Comparison of ENCODE assay signal across 21 cellular contexts in genomic region chr3:127670229-127670559, GRCh38. TPM values are rescaled to one million over a fixed set of nuclear protein-coding genes. Genes with fewer than 3 reads are reported as not detected.
DNase-seq lines count a peak whose midpoint lies in the region; ATAC-seq, FAIRE-seq and TF ChIP-seq lines count a peak whose summit lies in the region.
"Had no signal": no experiment of that assay in that cellular context is flagged by ENCODE, and none has a peak within 500 bp of the region (broad histone marks: within the 10 kb centered on the region; RNA-seq: fewer than 3 reads in every experiment).

No MANE protein-coding gene starts in this region.

- no peaks in the 10 kb centered on the region for H3K9me3 ChIP-seq in CD8-positive, alpha-beta T cell (ENCODE audit: low read length)
- H3K9me3 ChIP-seq in osteoblast (ENCODE audit: low read depth, low read length) (no peaks in the 10 kb centered on the region), SJCRH30 (replicated peaks) (no peaks in the 10 kb centered on the region)
- H3K9me3 ChIP-seq: A549, right atrium auricular region had no signal

- H3K4me1 Mint-ChIP-seq in activated T-cell treated with anti-CD3 and anti-CD28 coated beads, Interleukin-2, amount 50 U/mL, for 4 hours (ENCODE audit: low read depth) = peaks cover 21% of the 10 kb centered on the region
- H3K4me1 Mint-ChIP-seq in activated T-cell treated with anti-CD3 and anti-CD28 coated beads, Interleukin-2, amount 50 U/mL, for 72 hours (ENCODE audit: low read depth) = peaks cover 25% of the 10 kb centered on the region
- H3K4me1 Mint-ChIP-seq in CD8-positive, alpha-beta T cell (ENCODE audit: low read depth) = peaks cover 24% of the 10 kb centered on the region

- no peaks in the 10 kb centered on the region for H3K79me2 ChIP-seq in osteoblast (ENCODE audit: insufficient read depth, low read length)

- H3K27me3 ChIP-seq in CD8-positive, alpha-beta T cell (ENCODE audit: insufficient read depth, low read length) = no peaks in the 10 kb centered on the region
- H3K27me3 ChIP-seq in bronchial epithelial cell (ENCODE audit: control insufficient read depth, insufficient read depth, low read length) (no peaks in the 10 kb centered on the region), osteoblast (ENCODE audit: insufficient read depth, low read length) (peaks cover 2% of the 10 kb centered on the region), SJCRH30 (no peaks in the 10 kb centered on the region)
- H3K27me3 ChIP-seq: right atrium auricular region had no signal

- H3K4me2 ChIP-seq in osteoblast (ENCODE audit: insufficient read depth, low read length) = no peak overlapping the region
- H3K4me2 ChIP-seq: A549, smooth muscle cell had no signal

- FAIRE-seq in bronchial epithelial cell (lab: Jason Lieb, UNC) = peak; percentile 47
- FAIRE-seq: A549, frontal cortex, urothelium cell line had no signal

- ATAC-seq in activated T-cell treated with anti-CD3 and anti-CD28 coated beads, Interleukin-2, amount 50 U/mL, for 4 hours = no peak
- ATAC-seq in activated T-cell treated with anti-CD3 and anti-CD28 coated beads, Interleukin-2, amount 50 U/mL, for 72 hours (replicated peaks in 1 of 2) = no peak
- ATAC-seq in CD8-positive, alpha-beta T cell = no peak
- ATAC-seq: A549; stimulated activated naive CD8-positive, alpha-beta T cell treated with anti-CD3 and anti-CD28 coated beads, Interleukin-15, Interleukin-2, amounts not matched to agents 100 U/mL and 50 U/mL, for 24 hours had no signal

- POLR2A ChIA-PET in CD8-positive, alpha-beta T cell (lab: Charles Lee) = no interaction called here

- no peaks in the 10 kb centered on the region for H3K36me3 ChIP-seq in CD8-positive, alpha-beta T cell (ENCODE audit: insufficient read depth, low read length)
- H3K36me3 ChIP-seq in bronchial epithelial cell (ENCODE audit: control insufficient read depth, insufficient read depth, low read length) (no peaks in the 10 kb centered on the region), osteoblast (ENCODE audit: insufficient read depth, low read length) (no peaks in the 10 kb centered on the region), SJCRH30 (no peaks in the 10 kb centered on the region)
- H3K36me3 ChIP-seq: right atrium auricular region had no signal

- TF ChIP-seq CTCF in CD8-positive, alpha-beta T cell (IDR thresholded peaks at IDR 0.05) = no peak
- TF ChIP-seq CTCF in bronchial epithelial cell (IDR thresholded peaks at IDR 0.05; ENCODE audit: insufficient read depth, low read length, severe bottlenecking) (no peak), osteoblast (IDR thresholded peaks at IDR 0.05; ENCODE audit: extremely low read depth, low read depth, low read length) (no peak)

- H3K27ac Mint-ChIP-seq in activated T-cell treated with anti-CD3 and anti-CD28 coated beads, Interleukin-2, amount 50 U/mL, for 72 hours = no peak overlapping the region
- no peak overlapping the region for H3K27ac Mint-ChIP-seq in CD8-positive, alpha-beta T cell
- H3K27ac Mint-ChIP-seq: activated B cell treated with CpG ODN at 0.5 μM for 24 hours had no signal

- CTCF ChIA-PET in CD8-positive, alpha-beta T cell (lab: Charles Lee) = interaction anchor here (1.2 kb wide), 1 partner anchor 18 kb away, joined by 3 read pairs; no protein-coding TSS in a partner anchor

- no peak overlapping the region for H2AFZ ChIP-seq in osteoblast (ENCODE audit: low read length)

- no peak for DNase-seq in activated T-cell treated with anti-CD3 and anti-CD28 coated beads, Interleukin-2, amount 50 U/mL, for 4 hours
- no peak for DNase-seq in activated T-cell treated with anti-CD3 and anti-CD28 coated beads, Interleukin-2, amount 50 U/mL, for 72 hours
- DNase-seq in CD8-positive, alpha-beta T cell = no peak
- DNase-seq in bronchial epithelial cell (ENCODE audit: low read depth) (no peak), osteoblast (ENCODE audit: insufficient read length, low spot score, missing footprints) (peak; percentile 85), NCI-H1092 (lab: John Stamatoyannopoulos, UW) (no peak), SJCRH30 (no peak)
- no peak for DNase-seq in activated effector memory CD4-positive, alpha-beta T cell treated with anti-CD3 and anti-CD28 coated beads, Interleukin-2, amount 50 U/mL, for 16 hours
- DNase-seq: activated B cell treated with CpG ODN at 0.5 μM for 24 hours; activated CD8-positive, alpha-beta memory T cell treated with anti-CD3 and anti-CD28 coated beads, Interleukin-2, amount 50 U/mL, for 4 hours; activated effector memory CD4-positive, alpha-beta T cell treated with Interleukin-2 at 50 U/mL for 16 hours; CD4-positive, alpha-beta memory T cell; HCEC 1CT; NCI-H2107; NCI-H82; stimulated activated naive CD8-positive, alpha-beta T cell treated with anti-CD3 and anti-CD28 coated beads, Interleukin-15, Interleukin-2, amounts not matched to agents 100 U/mL and 50 U/mL, for 24 hours had no signal

- peak overlapping the region; percentile 87 for H3K4me3 Mint-ChIP-seq in activated T-cell treated with anti-CD3 and anti-CD28 coated beads, Interleukin-2, amount 50 U/mL, for 4 hours
- peak overlapping the region in 1 of 2 donors; percentile 9 for H3K4me3 Mint-ChIP-seq in activated T-cell treated with anti-CD3 and anti-CD28 coated beads, Interleukin-2, amount 50 U/mL, for 72 hours
- H3K4me3 Mint-ChIP-seq in CD8-positive, alpha-beta T cell = peak overlapping the region; percentile 11

- no peaks in the 10 kb centered on the region for H3K9me3 Mint-ChIP-seq in activated T-cell treated with anti-CD3 and anti-CD28 coated beads, Interleukin-2, amount 50 U/mL, for 4 hours
- no peaks in the 10 kb centered on the region for H3K9me3 Mint-ChIP-seq in activated T-cell treated with anti-CD3 and anti-CD28 coated beads, Interleukin-2, amount 50 U/mL, for 72 hours
- H3K9me3 Mint-ChIP-seq in CD8-positive, alpha-beta T cell = no peaks in the 10 kb centered on the region
- H3K9me3 Mint-ChIP-seq: activated B cell treated with CpG ODN at 0.5 μM for 24 hours; CD4-positive, alpha-beta memory T cell had no signal

- intact Hi-C loops in CD8-positive, alpha-beta T cell (cut with DNase I, micrococcal nuclease) = loop anchor here (5.0 to 10.0 kb wide), 9 partner anchors 93 to 1755 kb away; partner anchors contain the start of genes CHCHD6 (in 2 of the 2), ZXDC (in 2 of the 2), EEFSEC (in 1 of the 2) and PLXNA1 (in 1 of the 2)

- H3K4me3 ChIP-seq in CD8-positive, alpha-beta T cell (ENCODE audit: low read depth, low read length) = no peak overlapping the region
- no peak overlapping the region for H3K4me3 ChIP-seq in bronchial epithelial cell (ENCODE audit: low read depth, low read length)
- no peak overlapping the region for H3K4me3 ChIP-seq in osteoblast (ENCODE audit: insufficient read depth, low read length)
- no peak overlapping the region for H3K4me3 ChIP-seq in SJCRH30
- H3K4me3 ChIP-seq: A549, right atrium auricular region, smooth muscle cell had no signal

- no peaks in the 10 kb centered on the region for H4K20me1 ChIP-seq in osteoblast (ENCODE audit: insufficient read depth, low read length)

- no peaks in the 10 kb centered on the region for H3K27me3 Mint-ChIP-seq in activated T-cell treated with anti-CD3 and anti-CD28 coated beads, Interleukin-2, amount 50 U/mL, for 4 hours (ENCODE audit: low read depth)
- no peaks in the 10 kb centered on the region for H3K27me3 Mint-ChIP-seq in activated T-cell treated with anti-CD3 and anti-CD28 coated beads, Interleukin-2, amount 50 U/mL, for 72 hours (ENCODE audit: low read depth)
- H3K27me3 Mint-ChIP-seq in CD8-positive, alpha-beta T cell (ENCODE audit: low read depth) = no peaks in the 10 kb centered on the region
- H3K27me3 Mint-ChIP-seq: activated B cell treated with CpG ODN at 0.5 μM for 24 hours; CD4-positive, alpha-beta memory T cell had no signal

- no peak overlapping the region for H3K27ac ChIP-seq in CD8-positive, alpha-beta T cell (ENCODE audit: low read depth, low read length)
- H3K27ac ChIP-seq in osteoblast (ENCODE audit: low read depth, low read length) (no peak overlapping the region), SJCRH30 (no peak overlapping the region)
- H3K27ac ChIP-seq: A549, right atrium auricular region had no signal

- H3K36me3 Mint-ChIP-seq in activated T-cell treated with anti-CD3 and anti-CD28 coated beads, Interleukin-2, amount 50 U/mL, for 4 hours (ENCODE audit: insufficient read depth) = no peaks in the 10 kb centered on the region
- H3K36me3 Mint-ChIP-seq in activated T-cell treated with anti-CD3 and anti-CD28 coated beads, Interleukin-2, amount 50 U/mL, for 72 hours (ENCODE audit: insufficient read depth in 2 of 2) = peaks cover 2 to 5% of the 10 kb centered on the region in 2 donors
- peaks cover 4% of the 10 kb centered on the region for H3K36me3 Mint-ChIP-seq in CD8-positive, alpha-beta T cell

- H3K4me1 ChIP-seq in CD8-positive, alpha-beta T cell (ENCODE audit: insufficient read depth, low read length) = peaks cover 31% of the 10 kb centered on the region
- H3K4me1 ChIP-seq in osteoblast (ENCODE audit: insufficient read depth, low read length) (peaks cover 5% of the 10 kb centered on the region), SJCRH30 (no peaks in the 10 kb centered on the region)

RNA-seq across cellular contexts. Expression of gene ABTB1, which starts 2.6 kb away (rescaled TPM):
- total RNA-seq in activated T-cell treated with anti-CD3 and anti-CD28 coated beads, Interleukin-2, amount 50 U/mL, for 4 hours = 1 to 10 TPM; 4.7 to 8.8 (median 6.1) TPM
- 10 to 100 TPM; 24.1 to 27.0 TPM for total RNA-seq in activated T-cell treated with anti-CD3 and anti-CD28 coated beads, Interleukin-2, amount 50 U/mL, for 72 hours
- total RNA-seq in CD8-positive, alpha-beta T cell = 10 to 100 TPM; 86.0 to 88.1 TPM
- total RNA-seq in bronchial epithelial cell (4.7 and 5.8 TPM in 2 replicates), osteoblast (14.7 and 17.7 TPM in 2 replicates)
- total RNA-seq in SJCRH30 (2014; rRNA removed; shearing (Covaris generic)) = 5.4 and 6.1 TPM in 2 replicates

RNA-seq across cellular contexts. Expression of gene PODXL2, which starts 41.2 kb away (rescaled TPM):
- total RNA-seq in activated T-cell treated with anti-CD3 and anti-CD28 coated beads, Interleukin-2, amount 50 U/mL, for 4 hours = 1 to 10 TPM; 3.4 to 5.9 (median 4.3) TPM
- total RNA-seq in activated T-cell treated with anti-CD3 and anti-CD28 coated beads, Interleukin-2, amount 50 U/mL, for 72 hours = 1 to 10 TPM in 1 of 2 donors, under 1 TPM in 1; 0.14 to 1.4 TPM
- total RNA-seq in CD8-positive, alpha-beta T cell = 1 to 10 TPM; 2.7 to 3.2 TPM
- total RNA-seq in bronchial epithelial cell (1.8 and 3.4 TPM in 2 replicates), osteoblast (0.36 and 0.59 TPM in 2 replicates)
- 10.7 and 10.9 TPM in 2 replicates for total RNA-seq in SJCRH30 (2014; rRNA removed; shearing (Covaris generic))
